In genomic region chr2:121755237-121756111, GRCh38 we compare ENCODE assay signal across 1 cellular context.
TF ChIP-seq lines count a peak whose summit lies in the region.

Gene TSN (plus strand): TSS chr2:121755651. CDS start chr2:121755780, 129 bp downstream.

TF ChIP-seq in HepG2, 621 proteins besides CTCF, POLR2A, EP300 and RAD21 (continued from another document and continues in another):
- TF ChIP-seq, protein P1, sequence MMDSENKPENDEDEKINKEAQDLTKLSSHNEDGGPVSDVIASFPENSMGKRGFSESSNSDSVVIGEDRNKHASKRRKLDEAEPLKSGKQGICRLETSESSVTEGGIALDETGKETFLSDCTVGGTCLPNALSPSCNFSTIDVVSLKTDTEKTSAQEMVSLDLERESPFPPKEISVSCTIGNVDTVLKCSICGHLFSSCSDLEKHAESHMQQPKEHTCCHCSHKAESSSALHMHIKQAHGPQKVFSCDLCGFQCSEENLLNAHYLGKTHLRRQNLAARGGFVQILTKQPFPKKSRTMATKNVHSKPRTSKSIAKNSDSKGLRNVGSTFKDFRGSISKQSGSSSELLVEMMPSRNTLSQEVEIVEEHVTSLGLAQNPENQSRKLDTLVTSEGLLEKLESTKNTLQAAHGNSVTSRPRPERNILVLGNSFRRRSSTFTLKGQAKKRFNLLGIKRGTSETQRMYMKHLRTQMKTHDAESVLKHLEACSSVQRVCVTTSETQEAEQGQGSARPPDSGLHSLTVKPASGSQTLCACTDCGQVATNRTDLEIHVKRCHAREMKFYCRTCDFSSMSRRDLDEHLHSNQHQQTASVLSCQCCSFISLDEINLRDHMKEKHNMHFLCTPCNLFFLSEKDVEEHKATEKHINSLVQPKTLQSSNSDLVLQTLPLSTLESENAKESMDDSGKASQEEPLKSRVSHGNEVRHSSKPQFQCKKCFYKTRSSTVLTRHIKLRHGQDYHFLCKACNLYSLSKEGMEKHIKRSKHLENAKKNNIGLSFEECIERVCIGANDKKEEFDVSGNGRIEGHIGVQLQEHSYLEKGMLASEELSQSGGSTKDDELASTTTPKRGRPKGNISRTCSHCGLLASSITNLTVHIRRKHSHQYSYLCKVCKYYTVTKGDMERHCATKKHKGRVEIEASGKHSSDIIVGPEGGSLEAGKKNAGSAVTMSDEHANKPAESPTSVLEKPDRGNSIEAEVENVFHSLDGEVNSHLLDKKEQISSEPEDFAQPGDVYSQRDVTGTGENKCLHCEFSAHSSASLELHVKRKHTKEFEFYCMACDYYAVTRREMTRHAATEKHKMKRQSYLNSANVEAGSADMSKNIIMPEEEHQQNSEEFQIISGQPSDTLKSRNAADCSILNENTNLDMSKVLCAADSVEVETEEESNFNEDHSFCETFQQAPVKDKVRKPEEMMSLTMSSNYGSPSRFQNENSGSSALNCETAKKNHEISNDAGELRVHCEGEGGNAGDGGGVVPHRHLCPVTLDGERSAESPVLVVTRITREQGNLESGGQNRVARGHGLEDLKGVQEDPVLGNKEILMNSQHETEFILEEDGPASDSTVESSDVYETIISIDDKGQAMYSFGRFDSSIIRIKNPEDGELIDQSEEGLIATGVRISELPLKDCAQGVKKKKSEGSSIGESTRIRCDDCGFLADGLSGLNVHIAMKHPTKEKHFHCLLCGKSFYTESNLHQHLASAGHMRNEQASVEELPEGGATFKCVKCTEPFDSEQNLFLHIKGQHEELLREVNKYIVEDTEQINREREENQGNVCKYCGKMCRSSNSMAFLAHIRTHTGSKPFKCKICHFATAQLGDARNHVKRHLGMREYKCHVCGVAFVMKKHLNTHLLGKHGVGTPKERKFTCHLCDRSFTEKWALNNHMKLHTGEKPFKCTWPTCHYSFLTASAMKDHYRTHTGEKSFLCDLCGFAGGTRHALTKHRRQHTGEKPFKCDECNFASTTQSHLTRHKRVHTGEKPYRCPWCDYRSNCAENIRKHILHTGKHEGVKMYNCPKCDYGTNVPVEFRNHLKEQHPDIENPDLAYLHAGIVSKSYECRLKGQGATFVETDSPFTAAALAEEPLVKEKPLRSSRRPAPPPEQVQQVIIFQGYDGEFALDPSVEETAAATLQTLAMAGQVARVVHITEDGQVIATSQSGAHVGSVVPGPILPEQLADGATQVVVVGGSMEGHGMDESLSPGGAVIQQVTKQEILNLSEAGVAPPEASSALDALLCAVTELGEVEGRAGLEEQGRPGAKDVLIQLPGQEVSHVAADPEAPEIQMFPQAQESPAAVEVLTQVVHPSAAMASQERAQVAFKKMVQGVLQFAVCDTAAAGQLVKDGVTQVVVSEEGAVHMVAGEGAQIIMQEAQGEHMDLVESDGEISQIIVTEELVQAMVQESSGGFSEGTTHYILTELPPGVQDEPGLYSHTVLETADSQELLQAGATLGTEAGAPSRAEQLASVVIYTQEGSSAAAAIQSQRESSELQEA (CRISPR knock-in tag; IDR thresholded peaks at IDR 0.05; ENCODE audit: not compliant biosample characterization), result peak; percentile 92
- TF ChIP-seq ZBTB3 (CRISPR knock-in tag; IDR thresholded peaks at IDR 0.05; ENCODE audit: borderline replicate concordance, low read depth) (no peak; the same call in 1 of the 2 replicates), ZNF782 (CRISPR knock-in tag; IDR thresholded peaks at IDR 0.05; ENCODE audit: borderline replicate concordance) (peak; percentile 57), HDAC2 (CRISPR knock-in tag; IDR thresholded peaks at IDR 0.05) (peak; percentile 99), ZSCAN9 (CRISPR knock-in tag; IDR thresholded peaks at IDR 0.05; ENCODE audit: borderline replicate concordance) (peak; percentile 94), CEBPZ (IDR thresholded peaks at IDR 0.05; ENCODE audit: low read length) (no peak), REL (CRISPR knock-in tag; conservative IDR thresholded peaks at IDR 0.05) (peak; percentile 93), ZNF232 (CRISPR knock-in tag; IDR thresholded peaks at IDR 0.05; ENCODE audit: borderline replicate concordance) (no peak), ZNF10 (CRISPR knock-in tag; IDR thresholded peaks at IDR 0.05; ENCODE audit: borderline replicate concordance, low read depth) (no peak), NONO (IDR thresholded peaks at IDR 0.05) (no peak), NONO (CRISPR knock-in tag; conservative IDR thresholded peaks at IDR 0.05) (peak; percentile 100), SNAPC2 (CRISPR knock-in tag; IDR thresholded peaks at IDR 0.05) (no peak; the same call in 1 of the 2 replicates), MBD4 (IDR thresholded peaks at IDR 0.05; ENCODE audit: borderline replicate concordance, low read length) (no peak), ZBTB7A (CRISPR knock-in tag; IDR thresholded peaks at IDR 0.05) (no peak), DR1 (CRISPR knock-in tag; IDR thresholded peaks at IDR 0.05) (peak; percentile 92), ZBTB7B (CRISPR knock-in tag; IDR thresholded peaks at IDR 0.05) (peak; percentile 89), POLR2AphosphoS2 (IDR thresholded peaks at IDR 0.05; ENCODE audit: low read depth, low read length) (no peak), KAT8 (CRISPR knock-in tag; IDR thresholded peaks at IDR 0.05) (peak; percentile 100), ZNF101 (CRISPR knock-in tag; IDR thresholded peaks at IDR 0.05; ENCODE audit: borderline replicate concordance, low read depth) (no peak), YEATS2 (CRISPR knock-in tag; IDR thresholded peaks at IDR 0.05; ENCODE audit: borderline replicate concordance) (peak; percentile 100), MIXL1 (CRISPR knock-in tag; IDR thresholded peaks at IDR 0.05) (peak; percentile 87; the same call in 1 of the 2 replicates), ZNF496 (CRISPR knock-in tag; IDR thresholded peaks at IDR 0.05; ENCODE audit: insufficient replicate concordance) (no peak), ZNF672 (CRISPR knock-in tag; IDR thresholded peaks at IDR 0.05) (no peak), CBX5 (CRISPR knock-in tag; IDR thresholded peaks at IDR 0.05; ENCODE audit: borderline replicate concordance) (peak; percentile 90), RBM22 (optimal IDR thresholded peaks at IDR 0.05; ENCODE audit: low read length) (no peak), ESRRA (CRISPR knock-in tag; IDR thresholded peaks at IDR 0.05; ENCODE audit: low read depth) (peak; percentile 42; the same call in 1 of the 2 replicates), CHD2 (IDR thresholded peaks at IDR 0.05; ENCODE audit: low read depth, low read length) (no peak), ELF3 (CRISPR knock-in tag; IDR thresholded peaks at IDR 0.05) (peak; percentile 90), RNF2 (conservative IDR thresholded peaks at IDR 0.05; ENCODE audit: low read depth) (peak; percentile 87; the same call in 1 of the 2 replicates), ZNF790 (CRISPR knock-in tag; IDR thresholded peaks at IDR 0.05; ENCODE audit: borderline replicate concordance) (no peak; the same call in 1 of the 2 replicates), ZNF234 (CRISPR knock-in tag; conservative IDR thresholded peaks at IDR 0.05) (no peak; the same call in 1 of the 2 replicates)
- TF ChIP-seq, protein P2, sequence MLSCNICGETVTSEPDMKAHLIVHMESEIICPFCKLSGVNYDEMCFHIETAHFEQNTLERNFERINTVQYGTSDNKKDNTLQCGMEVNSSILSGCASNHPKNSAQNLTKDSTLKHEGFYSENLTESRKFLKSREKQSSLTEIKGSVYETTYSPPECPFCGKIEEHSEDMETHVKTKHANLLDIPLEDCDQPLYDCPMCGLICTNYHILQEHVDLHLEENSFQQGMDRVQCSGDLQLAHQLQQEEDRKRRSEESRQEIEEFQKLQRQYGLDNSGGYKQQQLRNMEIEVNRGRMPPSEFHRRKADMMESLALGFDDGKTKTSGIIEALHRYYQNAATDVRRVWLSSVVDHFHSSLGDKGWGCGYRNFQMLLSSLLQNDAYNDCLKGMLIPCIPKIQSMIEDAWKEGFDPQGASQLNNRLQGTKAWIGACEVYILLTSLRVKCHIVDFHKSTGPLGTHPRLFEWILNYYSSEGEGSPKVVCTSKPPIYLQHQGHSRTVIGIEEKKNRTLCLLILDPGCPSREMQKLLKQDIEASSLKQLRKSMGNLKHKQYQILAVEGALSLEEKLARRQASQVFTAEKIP (CRISPR knock-in tag; IDR thresholded peaks at IDR 0.05; ENCODE audit: borderline replicate concordance), result no peak
- TF ChIP-seq, protein P3, sequence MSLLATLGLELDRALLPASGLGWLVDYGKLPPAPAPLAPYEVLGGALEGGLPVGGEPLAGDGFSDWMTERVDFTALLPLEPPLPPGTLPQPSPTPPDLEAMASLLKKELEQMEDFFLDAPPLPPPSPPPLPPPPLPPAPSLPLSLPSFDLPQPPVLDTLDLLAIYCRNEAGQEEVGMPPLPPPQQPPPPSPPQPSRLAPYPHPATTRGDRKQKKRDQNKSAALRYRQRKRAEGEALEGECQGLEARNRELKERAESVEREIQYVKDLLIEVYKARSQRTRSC (CRISPR knock-in tag; IDR thresholded peaks at IDR 0.05; ENCODE audit: low read depth), result no peak
- TF ChIP-seq, protein P4, sequence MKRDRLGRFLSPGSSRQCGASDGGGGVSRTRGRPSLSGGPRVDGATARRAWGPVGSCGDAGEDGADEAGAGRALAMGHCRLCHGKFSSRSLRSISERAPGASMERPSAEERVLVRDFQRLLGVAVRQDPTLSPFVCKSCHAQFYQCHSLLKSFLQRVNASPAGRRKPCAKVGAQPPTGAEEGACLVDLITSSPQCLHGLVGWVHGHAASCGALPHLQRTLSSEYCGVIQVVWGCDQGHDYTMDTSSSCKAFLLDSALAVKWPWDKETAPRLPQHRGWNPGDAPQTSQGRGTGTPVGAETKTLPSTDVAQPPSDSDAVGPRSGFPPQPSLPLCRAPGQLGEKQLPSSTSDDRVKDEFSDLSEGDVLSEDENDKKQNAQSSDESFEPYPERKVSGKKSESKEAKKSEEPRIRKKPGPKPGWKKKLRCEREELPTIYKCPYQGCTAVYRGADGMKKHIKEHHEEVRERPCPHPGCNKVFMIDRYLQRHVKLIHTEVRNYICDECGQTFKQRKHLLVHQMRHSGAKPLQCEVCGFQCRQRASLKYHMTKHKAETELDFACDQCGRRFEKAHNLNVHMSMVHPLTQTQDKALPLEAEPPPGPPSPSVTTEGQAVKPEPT (CRISPR knock-in tag; IDR thresholded peaks at IDR 0.05; ENCODE audit: low read depth), result peak; percentile 69; the same call in 1 of the 2 replicates
- TF ChIP-seq, protein P5, sequence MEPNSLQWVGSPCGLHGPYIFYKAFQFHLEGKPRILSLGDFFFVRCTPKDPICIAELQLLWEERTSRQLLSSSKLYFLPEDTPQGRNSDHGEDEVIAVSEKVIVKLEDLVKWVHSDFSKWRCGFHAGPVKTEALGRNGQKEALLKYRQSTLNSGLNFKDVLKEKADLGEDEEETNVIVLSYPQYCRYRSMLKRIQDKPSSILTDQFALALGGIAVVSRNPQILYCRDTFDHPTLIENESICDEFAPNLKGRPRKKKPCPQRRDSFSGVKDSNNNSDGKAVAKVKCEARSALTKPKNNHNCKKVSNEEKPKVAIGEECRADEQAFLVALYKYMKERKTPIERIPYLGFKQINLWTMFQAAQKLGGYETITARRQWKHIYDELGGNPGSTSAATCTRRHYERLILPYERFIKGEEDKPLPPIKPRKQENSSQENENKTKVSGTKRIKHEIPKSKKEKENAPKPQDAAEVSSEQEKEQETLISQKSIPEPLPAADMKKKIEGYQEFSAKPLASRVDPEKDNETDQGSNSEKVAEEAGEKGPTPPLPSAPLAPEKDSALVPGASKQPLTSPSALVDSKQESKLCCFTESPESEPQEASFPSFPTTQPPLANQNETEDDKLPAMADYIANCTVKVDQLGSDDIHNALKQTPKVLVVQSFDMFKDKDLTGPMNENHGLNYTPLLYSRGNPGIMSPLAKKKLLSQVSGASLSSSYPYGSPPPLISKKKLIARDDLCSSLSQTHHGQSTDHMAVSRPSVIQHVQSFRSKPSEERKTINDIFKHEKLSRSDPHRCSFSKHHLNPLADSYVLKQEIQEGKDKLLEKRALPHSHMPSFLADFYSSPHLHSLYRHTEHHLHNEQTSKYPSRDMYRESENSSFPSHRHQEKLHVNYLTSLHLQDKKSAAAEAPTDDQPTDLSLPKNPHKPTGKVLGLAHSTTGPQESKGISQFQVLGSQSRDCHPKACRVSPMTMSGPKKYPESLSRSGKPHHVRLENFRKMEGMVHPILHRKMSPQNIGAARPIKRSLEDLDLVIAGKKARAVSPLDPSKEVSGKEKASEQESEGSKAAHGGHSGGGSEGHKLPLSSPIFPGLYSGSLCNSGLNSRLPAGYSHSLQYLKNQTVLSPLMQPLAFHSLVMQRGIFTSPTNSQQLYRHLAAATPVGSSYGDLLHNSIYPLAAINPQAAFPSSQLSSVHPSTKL (CRISPR knock-in tag; IDR thresholded peaks at IDR 0.05), result peak; percentile 91
- TF ChIP-seq, protein P6, sequence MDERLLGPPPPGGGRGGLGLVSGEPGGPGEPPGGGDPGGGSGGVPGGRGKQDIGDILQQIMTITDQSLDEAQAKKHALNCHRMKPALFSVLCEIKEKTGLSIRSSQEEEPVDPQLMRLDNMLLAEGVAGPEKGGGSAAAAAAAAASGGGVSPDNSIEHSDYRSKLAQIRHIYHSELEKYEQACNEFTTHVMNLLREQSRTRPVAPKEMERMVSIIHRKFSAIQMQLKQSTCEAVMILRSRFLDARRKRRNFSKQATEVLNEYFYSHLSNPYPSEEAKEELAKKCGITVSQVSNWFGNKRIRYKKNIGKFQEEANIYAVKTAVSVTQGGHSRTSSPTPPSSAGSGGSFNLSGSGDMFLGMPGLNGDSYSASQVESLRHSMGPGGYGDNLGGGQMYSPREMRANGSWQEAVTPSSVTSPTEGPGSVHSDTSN (CRISPR knock-in tag; IDR thresholded peaks at IDR 0.05), result 0 out of 2 replicates have a peak, but pooled peaks have one; percentile 43
